Comparison of ENCODE assay signal across 1 cellular context in genomic region chr6:27811383-27811782, GRCh38.
A peak's percentile ranks its signal among the peaks of the same experiment; 100 is the strongest.
TF ChIP-seq lines count a peak whose summit lies in the region.

No MANE protein-coding gene starts in this region.

TF ChIP-seq in K562, 482 proteins besides CTCF, POLR2A, EP300 and RAD21 (continued from another document and continues in another):
- TF ChIP-seq PRDM10 (IDR thresholded peaks at IDR 0.05; ENCODE audit: partially characterized antibody) (no peak), SUPT5H (IDR thresholded peaks at IDR 0.05) (peak; percentile 1), E2F5 (CRISPR knock-in tag; IDR thresholded peaks at IDR 0.05) (0 out of 2 replicates have a peak, but pooled peaks have one; percentile 15), HCFC1 (IDR thresholded peaks at IDR 0.05; ENCODE audit: low read depth, low read length) (no peak), STAT5A (IDR thresholded peaks at IDR 0.05; ENCODE audit: borderline replicate concordance, low read length) (no peak), SREBF2 (CRISPR knock-in tag; IDR thresholded peaks at IDR 0.05) (no peak), SRSF3 (IDR thresholded peaks at IDR 0.05; ENCODE audit: insufficient read depth, low read length) (no peak), HDAC6 (IDR thresholded peaks at IDR 0.05; ENCODE audit: low read depth, low read length) (no peak), RCOR1 (IDR thresholded peaks at IDR 0.05; ENCODE audit: borderline replicate concordance in 1 of 2, low read depth in 2 of 2, low read length in 2 of 2) (no peak), RBFOX2 (IDR thresholded peaks at IDR 0.05; ENCODE audit: low read depth, low read length) (peak; percentile 61), HNRNPUL1 (IDR thresholded peaks at IDR 0.05; ENCODE audit: low read length) (no peak), POLR2AphosphoS5 (IDR thresholded peaks at IDR 0.05; ENCODE audit: control insufficient read depth, insufficient read depth, low read depth, low read length) (peak; percentile 3; the same call in 1 of the 2 replicates), ZSCAN29 (IDR thresholded peaks at IDR 0.05) (no peak), HBP1 (CRISPR knock-in tag; IDR thresholded peaks at IDR 0.05) (no peak), MLLT1 (IDR thresholded peaks at IDR 0.05) (peak; percentile 77 to 85; a peak in 3 of 4 replicates), PATZ1 (CRISPR knock-in tag; IDR thresholded peaks at IDR 0.05; ENCODE audit: borderline replicate concordance) (no peak), AFF1 (IDR thresholded peaks at IDR 0.05; ENCODE audit: low read depth in 1 of 2, partially characterized antibody in 2 of 2) (peak in 1 of 2 experiments; percentile 27), TSC22D4 (tag; IDR thresholded peaks at IDR 0.05) (no peak), SFPQ (IDR thresholded peaks at IDR 0.05; ENCODE audit: low read depth, low read length) (no peak), SETDB1 (IDR thresholded peaks at IDR 0.05; ENCODE audit: low read length) (no peak), ZNF274 (IDR thresholded peaks at IDR 0.05; ENCODE audit: borderline replicate concordance, low read depth, low read length) (no peak), HNRNPLL (IDR thresholded peaks at IDR 0.05; ENCODE audit: low read depth, low read length, poor library complexity, severe bottlenecking) (no peak), ARID2 (IDR thresholded peaks at IDR 0.05) (peak; percentile 2; the same call in 1 of the 2 replicates), ETS2 (tag; IDR thresholded peaks at IDR 0.05; ENCODE audit: borderline replicate concordance, poor library complexity, severe bottlenecking) (no peak), NFE2L1 (tag; IDR thresholded peaks at IDR 0.05; ENCODE audit: borderline replicate concordance, low read depth) (no peak), ELF2 (CRISPR knock-in tag; IDR thresholded peaks at IDR 0.05) (no peak), SLC30A9 (CRISPR knock-in tag; IDR thresholded peaks at IDR 0.05) (no peak), NFE2 (IDR thresholded peaks at IDR 0.05; ENCODE audit: low read depth) (no peak), POLR2H (tag; IDR thresholded peaks at IDR 0.05; ENCODE audit: low read depth) (peak; percentile 39), ZKSCAN3 (CRISPR knock-in tag; IDR thresholded peaks at IDR 0.05) (no peak), CHD1 (IDR thresholded peaks at IDR 0.05; ENCODE audit: low read length) (no peak), SP1 (CRISPR knock-in tag; IDR thresholded peaks at IDR 0.05) (peak; percentile 25; the same call in 1 of the 2 replicates), ATF6 (CRISPR knock-in tag; IDR thresholded peaks at IDR 0.05) (no peak), KHSRP (IDR thresholded peaks at IDR 0.05) (no peak), CGGBP1 (CRISPR knock-in tag; IDR thresholded peaks at IDR 0.05) (peak; percentile 63; the same call in 1 of the 2 replicates), ZNF280A (IDR thresholded peaks at IDR 0.05; ENCODE audit: low read depth, partially characterized antibody) (no peak), ZNF253 (CRISPR knock-in tag; conservative IDR thresholded peaks at IDR 0.05) (no peak), IRF9 (tag; IDR thresholded peaks at IDR 0.05) (no peak), ZNF134 (CRISPR knock-in tag; conservative IDR thresholded peaks at IDR 0.05) (no peak)
